ENCODE assay signal across 7 cellular contexts in genomic region chr12:46219892-46220655, GRCh38. TPM values are rescaled to one million over a fixed set of nuclear protein-coding genes. Genes with fewer than 3 reads are reported as not detected.
DNase-seq lines count a peak whose midpoint lies in the region; ATAC-seq, FAIRE-seq and TF ChIP-seq lines count a peak whose summit lies in the region.

No MANE protein-coding gene starts in this region.

- peaks cover 9% of the 10 kb centered on the region for H3K4me1 ChIP-seq in IMR-90 (ENCODE audit: control insufficient read depth, insufficient read depth, low read length)

- CTCF ChIA-PET in IMR-90 (lab: Yijun Ruan, JAX): interaction anchor here (1.6 kb wide), 1 partner anchor 14 kb away, joined by 3 read pairs; no protein-coding TSS in a partner anchor
- CTCF ChIA-PET in activated CD4-positive, alpha-beta T cell treated with anti-CD3 and anti-CD28 coated beads for 36 hours (lab: Charles Lee): no interaction called here

- no peak overlapping the region; the same call in 1 of the 2 replicates for H3K27ac ChIP-seq in IMR-90 (ENCODE audit: insufficient read depth, low read length)

- peak overlapping the region; percentile 53 for H2BK5ac ChIP-seq in IMR-90 (ENCODE audit: low read depth, low read length, poor library complexity, severe bottlenecking)

- H3K4ac ChIP-seq in IMR-90 (ENCODE audit: low read depth, low read length): peak overlapping the region; percentile 40; the same call in 1 of the 2 replicates

- H3K56ac ChIP-seq in IMR-90 (ENCODE audit: extremely low read depth, insufficient read depth, low read length): no peak overlapping the region

- H3K9me3 ChIP-seq in IMR-90 (ENCODE audit: control insufficient read depth, insufficient read depth, low read length): no peaks in the 10 kb centered on the region

- H3K9me1 ChIP-seq in IMR-90 (ENCODE audit: insufficient read depth, low read length): peaks cover 31% of the 10 kb centered on the region

- ATAC-seq in IMR-90 (ENCODE audit: low read depth): peak; percentile 62
- peak; percentile 27 for ATAC-seq in activated CD4-positive, alpha-beta T cell treated with anti-CD3 and anti-CD28 coated beads for 36 hours

- H3K27me3 Mint-ChIP-seq in activated CD4-positive, alpha-beta T cell treated with anti-CD3 and anti-CD28 coated beads for 36 hours: no peaks in the 10 kb centered on the region
- peaks cover 51% of the 10 kb centered on the region for H3K27me3 Mint-ChIP-seq in dendritic cell treated with granulocyte-macrophage colony-stimulating factor and Interleukin-4, amounts not matched to agents 40 ng/mL and 50 ng/mL, for 4 days
- no peaks in the 10 kb centered on the region for H3K27me3 Mint-ChIP-seq in progenitor cell of endocrine pancreas

- H2BK15ac ChIP-seq in IMR-90 (ENCODE audit: low read depth, low read length): no peak overlapping the region; the same call in 2 of the 3 replicates

- H3K27me3 ChIP-seq in IMR-90 (ENCODE audit: control insufficient read depth, insufficient read depth, low read length): no peaks in the 10 kb centered on the region

- H3K14ac ChIP-seq in IMR-90 (replicated peaks; ENCODE audit: low read depth, low read length): peak overlapping the region; percentile 48

- peaks cover 2% of the 10 kb centered on the region for H3K9me3 Mint-ChIP-seq in activated CD4-positive, alpha-beta T cell treated with anti-CD3 and anti-CD28 coated beads for 36 hours (ENCODE audit: low read depth)
- no peaks in the 10 kb centered on the region for H3K9me3 Mint-ChIP-seq in dendritic cell treated with granulocyte-macrophage colony-stimulating factor and Interleukin-4, amounts not matched to agents 40 ng/mL and 50 ng/mL, for 4 days
- no peaks in the 10 kb centered on the region for H3K9me3 Mint-ChIP-seq in progenitor cell of endocrine pancreas (ENCODE audit: low read depth)

- FAIRE-seq in GM12892 (lab: Jason Lieb, UNC): no peak

- WGBS in IMR-90 (ENCODE audit: extremely low coverage in 2 of 2, insufficient read length in 1 of 2), 2 experiments: 44% methylated on average over 3 of the region's 10 CpGs; no CpG with 5 or more reads in 1 of the 2 experiments

- H3K79me1 ChIP-seq in IMR-90 (ENCODE audit: low read depth in 1 of 2, low read length in 2 of 2): peaks cover 28 to 80% of the 10 kb centered on the region in 2 experiments

- no TSS peak for BruUV-seq in IMR-90 (replicated peaks; lab: Mats Ljungman, UMichigan)

- no peak for TF ChIP-seq RAD21 in IMR-90 (IDR thresholded peaks at IDR 0.05; ENCODE audit: low read length)

- peak overlapping the region; percentile 33; the same call in 1 of the 2 replicates for H3K18ac ChIP-seq in IMR-90 (ENCODE audit: low read depth, low read length)

- 0 out of 2 replicates have a peak overlapping the region, but pooled peaks have one; percentile 20 for H4K91ac ChIP-seq in IMR-90 (ENCODE audit: insufficient read depth, low read depth, low read length)

- H3K23ac ChIP-seq in IMR-90 (ENCODE audit: low read depth, low read length): peak overlapping the region; percentile 66; the same call in 1 of the 2 replicates

- peaks cover 95% of the 10 kb centered on the region for H3K4me1 Mint-ChIP-seq in activated CD4-positive, alpha-beta T cell treated with anti-CD3 and anti-CD28 coated beads for 36 hours
- H3K4me1 Mint-ChIP-seq in dendritic cell treated with granulocyte-macrophage colony-stimulating factor and Interleukin-4, amounts not matched to agents 40 ng/mL and 50 ng/mL, for 4 days (ENCODE audit: low read depth): peaks cover 74% of the 10 kb centered on the region
- peaks cover 9% of the 10 kb centered on the region for H3K4me1 Mint-ChIP-seq in progenitor cell of endocrine pancreas (ENCODE audit: low read depth)

- H3K4me3 Mint-ChIP-seq in activated CD4-positive, alpha-beta T cell treated with anti-CD3 and anti-CD28 coated beads for 36 hours: peak overlapping the region; percentile 37
- H3K4me3 Mint-ChIP-seq in dendritic cell treated with granulocyte-macrophage colony-stimulating factor and Interleukin-4, amounts not matched to agents 40 ng/mL and 50 ng/mL, for 4 days: no peak overlapping the region
- no peak overlapping the region for H3K4me3 Mint-ChIP-seq in progenitor cell of endocrine pancreas (ENCODE audit: low read depth)

- dilution Hi-C loops in IMR-90 (cut with HindIII; ENCODE audit: low sequenced_read_pairs, unreplicated experiment): no loop called here

- H4K8ac ChIP-seq in IMR-90 (ENCODE audit: low read depth in 2 of 2, low read length in 2 of 2): peak overlapping the region in 1 of 2 experiments; percentile 62; a peak in 1 of 4 replicates

- H3K4me2 ChIP-seq in IMR-90 (ENCODE audit: low read depth, low read length): peak overlapping the region; percentile 49; the same call in 1 of the 2 replicates

- H2AFZ ChIP-seq in IMR-90 (replicated peaks; ENCODE audit: low read length, poor library complexity): no peak overlapping the region

- peak overlapping the region; percentile 42; the same call in 1 of the 2 replicates for H2BK20ac ChIP-seq in IMR-90 (ENCODE audit: low read depth, low read length)

- H3K9ac ChIP-seq in IMR-90 (ENCODE audit: low read depth, low read length): no peak overlapping the region

- peak overlapping the region; percentile 59; the same call in 1 of the 2 replicates for H2BK120ac ChIP-seq in IMR-90 (ENCODE audit: low read depth, low read length)

- peaks cover 86% of the 10 kb centered on the region for H3K36me3 Mint-ChIP-seq in activated CD4-positive, alpha-beta T cell treated with anti-CD3 and anti-CD28 coated beads for 36 hours (ENCODE audit: low read depth)
- H3K36me3 Mint-ChIP-seq in dendritic cell treated with granulocyte-macrophage colony-stimulating factor and Interleukin-4, amounts not matched to agents 40 ng/mL and 50 ng/mL, for 4 days (ENCODE audit: low read depth): no peaks in the 10 kb centered on the region
- peaks cover 28% of the 10 kb centered on the region for H3K36me3 Mint-ChIP-seq in progenitor cell of endocrine pancreas (ENCODE audit: insufficient read depth)

- intact Hi-C loops in IMR-90 (cut with micrococcal nuclease): loop anchor here (5.0 kb wide), 1 partner anchor 42 kb away; no protein-coding TSS in a partner anchor
- intact Hi-C loops in activated CD4-positive, alpha-beta T cell treated with anti-CD3 and anti-CD28 coated beads for 36 hours (cut with DNase I, micrococcal nuclease): loop anchor here (1.0 to 10.0 kb wide), 13 partner anchors 10 to 1887 kb away; partner anchors contain the start of genes ARID2 (in 2 of the 2), RPAP3 (in 2 of the 2), SCAF11 (in 1 of the 2) and SENP1 (in 1 of the 2)
- intact Hi-C loops in dendritic cell treated with granulocyte-macrophage colony-stimulating factor and Interleukin-4, amounts not matched to agents 40 ng/mL and 50 ng/mL, for 4 days (cut with micrococcal nuclease): loop anchor here (2.0 kb wide), 1 partner anchor 79 kb away; no protein-coding TSS in a partner anchor

- no peak for TF ChIP-seq CTCF in IMR-90 (conservative IDR thresholded peaks at IDR 0.05; ENCODE audit: low read depth, low read length)
- no peak for TF ChIP-seq CTCF in progenitor cell of endocrine pancreas (IDR thresholded peaks at IDR 0.05; ENCODE audit: unreplicated experiment)
- no peak for TF ChIP-seq CTCF in GM13977 (IDR thresholded peaks at IDR 0.05; ENCODE audit: extremely low read depth, insufficient read depth, missing control alignments)

- no peak overlapping the region for H3K4me3 ChIP-seq in IMR-90 (ENCODE audit: insufficient read depth, low read depth, low read length)

- peak overlapping the region; percentile 7; the same call in 1 of the 2 replicates for H4K5ac ChIP-seq in IMR-90 (ENCODE audit: low read depth, low read length)

- peak overlapping the region; percentile 88 for H3K27ac Mint-ChIP-seq in activated CD4-positive, alpha-beta T cell treated with anti-CD3 and anti-CD28 coated beads for 36 hours
- peak overlapping the region; percentile 56 for H3K27ac Mint-ChIP-seq in dendritic cell treated with granulocyte-macrophage colony-stimulating factor and Interleukin-4, amounts not matched to agents 40 ng/mL and 50 ng/mL, for 4 days
- H3K27ac Mint-ChIP-seq in progenitor cell of endocrine pancreas: peak overlapping the region; percentile 35

- DNase-seq in IMR-90: peak; percentile 86
- DNase-seq in activated CD4-positive, alpha-beta T cell treated with anti-CD3 and anti-CD28 coated beads for 36 hours: peak; percentile 70
- DNase-seq in progenitor cell of endocrine pancreas (ENCODE audit: low spot score, unreplicated experiment): no peak
- no peak for DNase-seq in NCI-H2107 treated with DMSO at 0.1 percent for 48 hours (lab: John Stamatoyannopoulos, UW; ENCODE audit: unreplicated experiment)
- no peak for DNase-seq in GM13977 (ENCODE audit: low spot score)
- no peak for DNase-seq in GM12892 (ENCODE audit: insufficient read length)

- H2AK5ac ChIP-seq in IMR-90 (ENCODE audit: low read depth, low read length): no peak overlapping the region; the same call in 1 of the 2 replicates

- in situ Hi-C loops in IMR-90 (cut with MboI; ENCODE audit: low sequenced_read_pairs) (loop anchor here (5.0 kb wide), 1 partner anchor 47 kb away; the partner anchor contains the start of gene SLC38A1), GM13977 (cut with MboI; ENCODE audit: low pct_unique_long_range_greater_than_20kb, low sequenced_read_pairs, unreplicated experiment) (loop anchor here (10.0 kb wide), 1 partner anchor 45 kb away; the partner anchor contains the start of gene SLC38A1)

- H4K20me1 ChIP-seq in IMR-90 (ENCODE audit: insufficient read depth, low read length): peaks cover 26% of the 10 kb centered on the region

- POLR2A ChIA-PET in IMR-90 (lab: Charles Lee; ENCODE audit: unreplicated experiment): interaction anchor here (0.5 kb wide), 1 partner anchor 55 kb away, joined by 10 read pairs; no protein-coding TSS in a partner anchor
- POLR2A ChIA-PET in activated CD4-positive, alpha-beta T cell treated with anti-CD3 and anti-CD28 coated beads for 36 hours (lab: Charles Lee): interaction anchor here (1.1 kb wide), 1 partner anchor 11 kb away, joined by 3 read pairs; no protein-coding TSS in a partner anchor

- TF ChIP-seq POLR2A in IMR-90 (IDR thresholded peaks at IDR 0.05; ENCODE audit: low read depth, low read length) (no peak), GM12892 (IDR thresholded peaks at IDR 0.05; ENCODE audit: low read depth, low read length) (no peak)

- H2AK9ac ChIP-seq in IMR-90 (replicated peaks; ENCODE audit: low read depth, low read length, poor library complexity): peak overlapping the region; percentile 13

- peaks cover 20% of the 10 kb centered on the region for H3K36me3 ChIP-seq in IMR-90 (ENCODE audit: control insufficient read depth, insufficient read depth, low read length)

TF ChIP-seq in IMR-90, 13 proteins besides CTCF, POLR2A, EP300 and RAD21 (continues in another document):
- no peak for TF ChIP-seq MXI1 (IDR thresholded peaks at IDR 0.05; ENCODE audit: borderline replicate concordance, low read depth, low read length)
- no peak for TF ChIP-seq MAZ (IDR thresholded peaks at IDR 0.05; ENCODE audit: borderline replicate concordance, low read depth, low read length)

RNA-seq across cellular contexts. Expression of gene SLC38A1, which starts 48.8 kb away (rescaled TPM):
- total RNA-seq in IMR-90 (2012; rRNA removed) (61.5 and 71.9 TPM in 2 replicates), progenitor cell of endocrine pancreas (144 and 146 TPM in 2 replicates)
- polyA plus RNA-seq in IMR-90 (2012; rRNA removed): 20.9 and 22.8 TPM in 2 replicates
- polyA plus RNA-seq in IMR-90 (2012; cell fraction: cytosol; rRNA removed): 4.7 and 6.3 TPM in 2 replicates
- 11.9 and 24.4 TPM in 2 replicates for polyA plus RNA-seq in IMR-90 (2012; cell fraction: nucleus; rRNA removed; ENCODE audit: low replicate concordance)
- 100 to 1,000 TPM; 167 to 180 TPM for total RNA-seq in activated CD4-positive, alpha-beta T cell treated with anti-CD3 and anti-CD28 coated beads for 36 hours
- polyA plus RNA-seq in GM12892 (2012; ENCODE audit: missing spikeins): 56.2 TPM

Comparison
In these comparisons a context has a peak if more than half of its experiments do, and no peak if none do; other contexts are left out.
1. DNase-seq: peak in IMR-90 (single experiment) and activated CD4-positive, alpha-beta T cell treated with anti-CD3 and anti-CD28 coated beads for 36 hours (single experiment); none in progenitor cell of endocrine pancreas (single experiment), NCI-H2107 treated with DMSO at 0.1 percent for 48 hours (single experiment), GM13977 (single experiment) and GM12892 (single experiment).
2. H3K27ac Mint-ChIP-seq: peak in every context shown above with its lines; median percentile 88 in activated CD4-positive, alpha-beta T cell treated with anti-CD3 and anti-CD28 coated beads for 36 hours; 56 in dendritic cell treated with granulocyte-macrophage colony-stimulating factor and Interleukin-4, amounts not matched to agents 40 ng/mL and 50 ng/mL, for 4 days; 35 in progenitor cell of endocrine pancreas.